Comparison of ENCODE assay signal across 14 cellular contexts in the genomic region with DNA sequence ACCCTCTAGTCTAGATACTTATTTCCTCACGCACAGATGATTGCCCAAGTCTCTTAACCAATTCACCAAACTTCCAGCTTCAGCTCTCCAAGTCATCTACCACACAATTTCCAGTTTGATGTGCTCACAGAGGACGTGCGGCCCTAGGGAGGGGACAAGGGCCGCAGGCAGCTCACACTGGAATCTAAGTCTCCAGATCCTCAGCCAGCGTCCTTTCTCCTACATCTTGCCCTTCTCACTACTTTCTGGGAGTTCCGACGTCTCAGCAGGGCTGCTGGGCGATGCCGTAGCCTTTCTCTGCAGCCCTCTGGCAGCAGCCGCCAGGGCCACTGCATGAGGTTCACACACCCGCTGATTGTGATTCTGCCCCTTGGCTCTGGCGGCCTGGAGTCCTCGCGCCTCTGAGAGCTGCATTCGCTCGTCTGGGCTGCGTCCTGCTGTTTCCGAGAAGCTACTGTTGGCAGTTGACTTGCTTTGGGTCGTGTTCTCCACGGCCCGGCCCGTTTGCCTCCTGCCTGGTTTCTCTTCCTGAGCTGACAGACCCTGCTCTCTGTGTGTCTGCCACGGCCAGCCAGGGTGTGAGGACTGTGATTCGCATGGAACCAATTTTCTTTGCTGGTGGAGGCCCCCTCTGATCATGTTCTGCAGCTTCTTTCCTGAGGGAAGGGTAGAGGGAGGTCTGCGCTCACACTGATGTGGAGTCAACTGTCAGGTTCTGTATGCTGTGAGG. TPM values are rescaled to one million over a fixed set of nuclear protein-coding genes. Genes with fewer than 3 reads are reported as not detected.
DNase-seq lines count a peak whose midpoint lies in the region; ATAC-seq, FAIRE-seq and TF ChIP-seq lines count a peak whose summit lies in the region.
"Had no signal": no experiment of that assay in that cellular context is flagged by ENCODE, and none has a peak within 500 bp of the region (broad histone marks: within the 10 kb centered on the region; RNA-seq: fewer than 3 reads in every experiment).

No MANE protein-coding gene starts in this region.

- no peak for FAIRE-seq in frontal cortex (lab: Jason Lieb, UNC)

- peak overlapping the region in 6 of 8 donors; percentile 23 to 83 (median 78) for H3K27ac ChIP-seq in spleen
- H3K27ac ChIP-seq: Peyer's patch, transverse colon had no signal

- 78 to 89% (median 85%) methylated on average over 25 of the region's 25 CpGs for WGBS in spleen, 5 donors

- H3K36me3 Mint-ChIP-seq in activated CD8-positive, alpha-beta T cell treated with anti-CD3 and anti-CD28 coated beads, Interleukin-2, amount 10 ng/mL, durations not matched to agents 7 days and 5 days (ENCODE audit: low read depth): no peaks in the 10 kb centered on the region
- H3K36me3 Mint-ChIP-seq in activated CD8-positive, alpha-beta T cell treated with anti-CD3 and anti-CD28 coated beads for 36 hours (ENCODE audit: low read depth): no peaks in the 10 kb centered on the region

- H3K27me3 ChIP-seq in spleen (replicated peaks in 1 of 7): no peaks in the 10 kb centered on the region
- H3K27me3 ChIP-seq: Peyer's patch, transverse colon had no signal

- POLR2A ChIA-PET in activated CD8-positive, alpha-beta T cell treated with anti-CD3 and anti-CD28 coated beads, Interleukin-2, amount 10 ng/mL, durations not matched to agents 7 days and 5 days (lab: Charles Lee): interaction anchor here (0.5 to 1.6 kb wide), 3 partner anchors 14 to 54 kb away, joined by 3 to 4 read pairs (median 3); partner anchors contain the start of gene TMEM131L
- POLR2A ChIA-PET in activated CD8-positive, alpha-beta T cell treated with anti-CD3 and anti-CD28 coated beads for 36 hours (lab: Charles Lee): interaction anchor here (0.8 to 4.1 kb wide), 2 partner anchors 14 to 122 kb away, joined by 3 to 14 read pairs; partner anchors contain the start of gene TMEM131L

- TF ChIP-seq POLR2A in spleen (IDR thresholded peaks at IDR 0.05): no peak

- no peaks in the 10 kb centered on the region for H3K9me3 Mint-ChIP-seq in activated CD8-positive, alpha-beta T cell treated with anti-CD3 and anti-CD28 coated beads, Interleukin-2, amount 10 ng/mL, durations not matched to agents 7 days and 5 days (ENCODE audit: insufficient read depth)
- no peaks in the 10 kb centered on the region for H3K9me3 Mint-ChIP-seq in activated CD8-positive, alpha-beta T cell treated with anti-CD3 and anti-CD28 coated beads for 36 hours
- no peaks in the 10 kb centered on the region for H3K9me3 Mint-ChIP-seq in stimulated activated naive CD8-positive, alpha-beta T cell treated with anti-CD3 and anti-CD28 coated beads, Interleukin-15, amount 100 ng/mL, for 72 hours
- H3K9me3 Mint-ChIP-seq: activated T-cell treated with anti-CD3 and anti-CD28 coated beads, Interleukin-2, amount 50 U/mL, for 72 hours had no signal

- no peak overlapping the region for H3K4me3 ChIP-seq in spleen
- H3K4me3 ChIP-seq: Peyer's patch, transverse colon had no signal

- no peaks in the 10 kb centered on the region for H3K27me3 Mint-ChIP-seq in activated CD8-positive, alpha-beta T cell treated with anti-CD3 and anti-CD28 coated beads, Interleukin-2, amount 10 ng/mL, durations not matched to agents 7 days and 5 days (ENCODE audit: low read depth)
- no peaks in the 10 kb centered on the region for H3K27me3 Mint-ChIP-seq in activated CD8-positive, alpha-beta T cell treated with anti-CD3 and anti-CD28 coated beads for 36 hours
- no peaks in the 10 kb centered on the region for H3K27me3 Mint-ChIP-seq in stimulated activated naive CD8-positive, alpha-beta T cell treated with anti-CD3 and anti-CD28 coated beads, Interleukin-15, amount 100 ng/mL, for 72 hours

- no peak for TF ChIP-seq CTCF in activated CD8-positive, alpha-beta T cell treated with anti-CD3 and anti-CD28 coated beads for 36 hours (IDR thresholded peaks at IDR 0.05)
- TF ChIP-seq CTCF in spleen (IDR thresholded peaks at IDR 0.05 in 8 of 11, conservative IDR thresholded peaks at IDR 0.05 in 3 of 11) (no peak), GM10266 (IDR thresholded peaks at IDR 0.05; ENCODE audit: control insufficient read depth, insufficient read depth, low read depth, missing control alignments) (no peak)

- H3K27ac Mint-ChIP-seq in activated CD8-positive, alpha-beta T cell treated with anti-CD3 and anti-CD28 coated beads, Interleukin-2, amount 10 ng/mL, durations not matched to agents 7 days and 5 days: peak overlapping the region; percentile 23
- H3K27ac Mint-ChIP-seq in activated CD8-positive, alpha-beta T cell treated with anti-CD3 and anti-CD28 coated beads for 36 hours: no peak overlapping the region
- H3K27ac Mint-ChIP-seq in stimulated activated naive CD8-positive, alpha-beta T cell treated with anti-CD3 and anti-CD28 coated beads, Interleukin-15, amount 100 ng/mL, for 72 hours: peak overlapping the region in 1 of 2 donors; percentile 23
- H3K27ac Mint-ChIP-seq: activated T-cell treated with anti-CD3 and anti-CD28 coated beads, Interleukin-2, amount 50 U/mL, for 72 hours had no signal

- intact Hi-C loops in activated CD8-positive, alpha-beta T cell treated with anti-CD3 and anti-CD28 coated beads for 36 hours (cut with micrococcal nuclease): no loop called here
- intact Hi-C loops in spleen (cut with DNase I; ENCODE audit: low total_unique reads): no loop called here

- H3K4me1 ChIP-seq in spleen: peaks cover 11 to 60% (median 24%) of the 10 kb centered on the region in 6 donors

- H3K4me1 Mint-ChIP-seq in activated CD8-positive, alpha-beta T cell treated with anti-CD3 and anti-CD28 coated beads, Interleukin-2, amount 10 ng/mL, durations not matched to agents 7 days and 5 days (ENCODE audit: low read depth): peaks cover 45% of the 10 kb centered on the region
- H3K4me1 Mint-ChIP-seq in activated CD8-positive, alpha-beta T cell treated with anti-CD3 and anti-CD28 coated beads for 36 hours (ENCODE audit: low read depth): peaks cover 14% of the 10 kb centered on the region
- H3K4me1 Mint-ChIP-seq in stimulated activated naive CD8-positive, alpha-beta T cell treated with anti-CD3 and anti-CD28 coated beads, Interleukin-15, amount 100 ng/mL, for 72 hours: peaks cover 23% of the 10 kb centered on the region

- no peak overlapping the region for H3K4me3 Mint-ChIP-seq in activated CD8-positive, alpha-beta T cell treated with anti-CD3 and anti-CD28 coated beads, Interleukin-2, amount 10 ng/mL, durations not matched to agents 7 days and 5 days
- H3K4me3 Mint-ChIP-seq in activated CD8-positive, alpha-beta T cell treated with anti-CD3 and anti-CD28 coated beads for 36 hours: no peak overlapping the region
- no peak overlapping the region for H3K4me3 Mint-ChIP-seq in stimulated activated naive CD8-positive, alpha-beta T cell treated with anti-CD3 and anti-CD28 coated beads, Interleukin-15, amount 100 ng/mL, for 72 hours
- H3K4me3 Mint-ChIP-seq: activated T-cell treated with anti-CD3 and anti-CD28 coated beads, Interleukin-2, amount 50 U/mL, for 72 hours had no signal

- no peak for DNase-seq in activated CD8-positive, alpha-beta T cell treated with anti-CD3 and anti-CD28 coated beads, Interleukin-2, amount 10 ng/mL, durations not matched to agents 7 days and 5 days
- DNase-seq in activated CD8-positive, alpha-beta T cell treated with anti-CD3 and anti-CD28 coated beads for 36 hours: no peak
- DNase-seq in SKM-1 treated with dmso at 0.1 percent for 144 hours (lab: John Stamatoyannopoulos, UW; ENCODE audit: unreplicated experiment) (peak; percentile 85), iPS-NIHi7 (ENCODE audit: extremely low spot score) (peak; percentile 73), spleen (peak; percentile 79), frontal cortex (ENCODE audit: low spot score in 2 of 2) (no peak), GM10266 (ENCODE audit: extremely low spot score) (no peak)
- DNase-seq in stimulated activated naive CD8-positive, alpha-beta T cell treated with anti-CD3 and anti-CD28 coated beads, Interleukin-15, amount 100 ng/mL, for 72 hours: no peak
- DNase-seq: activated T-cell treated with anti-CD3 and anti-CD28 coated beads, Interleukin-2, amount 50 U/mL, for 72 hours; central memory CD4-positive, alpha-beta T cell; Karpas-422; NCI-H2171 treated with DMSO at 0.1 percent for 48 hours; Peyer's patch; transverse colon had no signal

- no peak for ATAC-seq in activated CD8-positive, alpha-beta T cell treated with anti-CD3 and anti-CD28 coated beads, Interleukin-2, amount 10 ng/mL, durations not matched to agents 7 days and 5 days
- ATAC-seq in activated CD8-positive, alpha-beta T cell treated with anti-CD3 and anti-CD28 coated beads for 36 hours: no peak
- no peak for ATAC-seq in stimulated activated naive CD8-positive, alpha-beta T cell treated with anti-CD3 and anti-CD28 coated beads, Interleukin-15, amount 100 ng/mL, for 72 hours
- ATAC-seq: activated T-cell treated with anti-CD3 and anti-CD28 coated beads, Interleukin-2, amount 50 U/mL, for 72 hours had no signal

- CTCF ChIA-PET in activated CD8-positive, alpha-beta T cell treated with anti-CD3 and anti-CD28 coated beads, Interleukin-2, amount 10 ng/mL, durations not matched to agents 7 days and 5 days (lab: Charles Lee): interaction anchor here (0.8 to 1.4 kb wide), 5 partner anchors 9 to 84 kb away, joined by 3 to 7 read pairs (median 3); partner anchors contain the start of gene TMEM131L
- CTCF ChIA-PET in activated CD8-positive, alpha-beta T cell treated with anti-CD3 and anti-CD28 coated beads for 36 hours (lab: Charles Lee): interaction anchor here (4.3 kb wide), 1 partner anchor 14 kb away, joined by 18 read pairs; the partner anchor contains the start of gene TMEM131L

- no peaks in the 10 kb centered on the region for H3K9me3 ChIP-seq in spleen
- H3K9me3 ChIP-seq: Peyer's patch, transverse colon had no signal

- H3K36me3 ChIP-seq in spleen: no peaks in the 10 kb centered on the region
- H3K36me3 ChIP-seq: Peyer's patch, transverse colon had no signal

RNA-seq across cellular contexts. Expression of gene TMEM131L, which starts 14.1 kb away (rescaled TPM):
- 10 to 100 TPM; 54.9 to 58.4 TPM for total RNA-seq in activated CD8-positive, alpha-beta T cell treated with anti-CD3 and anti-CD28 coated beads, Interleukin-2, amount 10 ng/mL, durations not matched to agents 7 days and 5 days
- total RNA-seq in activated CD8-positive, alpha-beta T cell treated with anti-CD3 and anti-CD28 coated beads for 36 hours: 10 to 100 TPM; 51.7 to 52.4 TPM
- 100 to 1,000 TPM in 1 of 7 donors, 10 to 100 TPM in 6; 73.5 to 105 (median 83.1) TPM for total RNA-seq in spleen
- polyA plus RNA-seq in spleen: 10 to 100 TPM; 20.9 to 23.1 (median 21.5) TPM
- 42.4 TPM for total RNA-seq in frontal cortex

Comparison
In these comparisons a context has a peak if more than half of its experiments do, and no peak if none do; other contexts are left out.
1. DNase-seq: peak in SKM-1 treated with dmso at 0.1 percent for 144 hours (single experiment), iPS-NIHi7 (single experiment) and spleen (single experiment); none in activated CD8-positive, alpha-beta T cell treated with anti-CD3 and anti-CD28 coated beads, Interleukin-2, amount 10 ng/mL, durations not matched to agents 7 days and 5 days (single experiment), activated CD8-positive, alpha-beta T cell treated with anti-CD3 and anti-CD28 coated beads for 36 hours (single experiment), stimulated activated naive CD8-positive, alpha-beta T cell treated with anti-CD3 and anti-CD28 coated beads, Interleukin-15, amount 100 ng/mL, for 72 hours (0 of 2), frontal cortex (0 of 2) and GM10266 (single experiment).